19 cellular contexts compared by ENCODE assay signal in the genomic region with DNA sequence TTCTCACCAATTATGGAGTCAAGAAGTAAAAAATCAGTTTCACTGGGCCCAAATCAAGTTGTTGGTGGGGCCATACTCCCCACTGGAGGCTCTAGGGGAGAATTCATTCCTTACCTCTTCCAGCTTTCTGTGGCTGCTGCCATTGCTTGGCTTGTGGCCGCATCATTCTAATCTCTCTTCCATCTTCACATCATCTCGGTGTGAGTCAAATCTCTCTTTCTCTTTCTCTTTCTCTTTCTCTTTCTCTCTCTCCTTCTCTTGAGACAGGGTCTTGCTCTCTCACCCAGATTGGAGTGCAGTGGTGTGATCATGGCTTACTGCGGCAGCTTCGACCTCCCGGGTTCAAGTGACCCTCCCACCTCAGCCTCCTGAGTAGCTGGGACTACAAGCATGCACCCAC. TPM values are rescaled to one million over a fixed set of nuclear protein-coding genes. Genes with fewer than 3 reads are reported as not detected.
DNase-seq lines count a peak whose midpoint lies in the region; ATAC-seq and TF ChIP-seq lines count a peak whose summit lies in the region.
"Had no signal": no experiment of that assay in that cellular context is flagged by ENCODE, and none has a peak within 500 bp of the region (broad histone marks: within the 10 kb centered on the region; RNA-seq: fewer than 3 reads in every experiment).

No MANE protein-coding gene starts in this region.

- 88 to 94% methylated on average over 5 of the region's 5 CpGs for WGBS in lung, 2 donors

- ATAC-seq in activated CD4-positive, CD25-positive, alpha-beta regulatory T cell treated with anti-CD3 and anti-CD28 coated beads, Interleukin-2, amount 50 U/mL, for 24 hours, result peak; percentile 45 to 56
- ATAC-seq in activated CD8-positive, alpha-beta T cell treated with anti-CD3 and anti-CD28 coated beads for 36 hours, result peak; percentile 42
- ATAC-seq in activated CD8-positive, alpha-beta T cell treated with anti-CD3 and anti-CD28 coated beads, Interleukin-2, amount 10 ng/mL, durations not matched to agents 7 days and 5 days, result no peak
- ATAC-seq in activated T-helper 17 cell treated with anti-CD3 and anti-CD28 coated beads, Interleukin-2, amount 50 U/mL, for 72 hours (replicated peaks), result peak; percentile 53
- ATAC-seq in lung (ENCODE audit: insufficient read depth, low FRiP score), result no peak
- ATAC-seq in HG02759 (IDR thresholded peaks at IDR 0.05; ENCODE audit: unreplicated experiment), result no peak
- ATAC-seq: CD8-positive, alpha-beta T cell had no signal

- H3K36me3 Mint-ChIP-seq in activated CD8-positive, alpha-beta T cell treated with anti-CD3 and anti-CD28 coated beads for 36 hours (ENCODE audit: low read depth), result peaks cover 3% of the 10 kb centered on the region
- no peaks in the 10 kb centered on the region for H3K36me3 Mint-ChIP-seq in activated CD8-positive, alpha-beta T cell treated with anti-CD3 and anti-CD28 coated beads, Interleukin-2, amount 10 ng/mL, durations not matched to agents 7 days and 5 days (ENCODE audit: low read depth)
- H3K36me3 Mint-ChIP-seq in activated T-helper 17 cell treated with anti-CD3 and anti-CD28 coated beads, Interleukin-2, amount 50 U/mL, for 72 hours (ENCODE audit: low read depth), result no peaks in the 10 kb centered on the region
- H3K36me3 Mint-ChIP-seq: CD8-positive, alpha-beta T cell had no signal

- H3K27ac Mint-ChIP-seq in activated CD8-positive, alpha-beta T cell treated with anti-CD3 and anti-CD28 coated beads for 36 hours, result no peak overlapping the region
- no peak overlapping the region for H3K27ac Mint-ChIP-seq in activated CD8-positive, alpha-beta T cell treated with anti-CD3 and anti-CD28 coated beads, Interleukin-2, amount 10 ng/mL, durations not matched to agents 7 days and 5 days
- no peak overlapping the region for H3K27ac Mint-ChIP-seq in activated T-helper 17 cell treated with anti-CD3 and anti-CD28 coated beads, Interleukin-2, amount 50 U/mL, for 72 hours
- H3K27ac Mint-ChIP-seq: B cell; CD4-positive, alpha-beta T cell; CD8-positive, alpha-beta T cell had no signal

- CTCF ChIA-PET in activated CD8-positive, alpha-beta T cell treated with anti-CD3 and anti-CD28 coated beads for 36 hours (lab: Charles Lee), result no interaction called here
- CTCF ChIA-PET in activated CD8-positive, alpha-beta T cell treated with anti-CD3 and anti-CD28 coated beads, Interleukin-2, amount 10 ng/mL, durations not matched to agents 7 days and 5 days (lab: Charles Lee), result no interaction called here

- H3K4me1 ChIP-seq in lung (ENCODE audit: control insufficient read depth in 2 of 2, insufficient read depth in 2 of 2, low read length in 2 of 2), result no peaks in the 10 kb centered on the region
- H3K4me1 ChIP-seq: A549; BLaER1 treated with 17β-estradiol and CSF1 and Interleukin-3, amounts not matched to agents 10 nM and 100 nM; Caco-2 had no signal

- peaks cover 5% of the 10 kb centered on the region for H3K9me3 Mint-ChIP-seq in activated CD8-positive, alpha-beta T cell treated with anti-CD3 and anti-CD28 coated beads for 36 hours
- H3K9me3 Mint-ChIP-seq in activated CD8-positive, alpha-beta T cell treated with anti-CD3 and anti-CD28 coated beads, Interleukin-2, amount 10 ng/mL, durations not matched to agents 7 days and 5 days (ENCODE audit: insufficient read depth), result no peaks in the 10 kb centered on the region
- peaks cover 4% of the 10 kb centered on the region for H3K9me3 Mint-ChIP-seq in activated T-helper 17 cell treated with anti-CD3 and anti-CD28 coated beads, Interleukin-2, amount 50 U/mL, for 72 hours

- intact Hi-C loops in activated CD8-positive, alpha-beta T cell treated with anti-CD3 and anti-CD28 coated beads for 36 hours (cut with micrococcal nuclease), result no loop called here

- no peak overlapping the region for H3K4me3 Mint-ChIP-seq in activated CD8-positive, alpha-beta T cell treated with anti-CD3 and anti-CD28 coated beads for 36 hours
- H3K4me3 Mint-ChIP-seq in activated CD8-positive, alpha-beta T cell treated with anti-CD3 and anti-CD28 coated beads, Interleukin-2, amount 10 ng/mL, durations not matched to agents 7 days and 5 days, result no peak overlapping the region
- H3K4me3 Mint-ChIP-seq in activated T-helper 17 cell treated with anti-CD3 and anti-CD28 coated beads, Interleukin-2, amount 50 U/mL, for 72 hours, result no peak overlapping the region
- H3K4me3 Mint-ChIP-seq: B cell; CD4-positive, alpha-beta T cell; CD8-positive, alpha-beta T cell had no signal

- H3K27ac ChIP-seq in lung (ENCODE audit: low read depth in 1 of 2, low read length in 1 of 2), result no peak overlapping the region
- H3K27ac ChIP-seq: 22Rv1; A549; BLaER1 treated with 17β-estradiol and CSF1 and Interleukin-3, amounts not matched to agents 10 nM and 100 nM; C4-2B had no signal

- peaks cover 0 to 1% of the 10 kb centered on the region in 2 donors for H3K9me3 ChIP-seq in lung (ENCODE audit: control insufficient read depth in 2 of 2, insufficient read depth in 1 of 2, low read length in 1 of 2)

- DNase-seq in activated CD4-positive, CD25-positive, alpha-beta regulatory T cell (lab: John Stamatoyannopoulos, UW), result no peak
- DNase-seq in activated CD8-positive, alpha-beta T cell treated with anti-CD3 and anti-CD28 coated beads for 36 hours, result no peak
- DNase-seq in activated CD8-positive, alpha-beta T cell treated with anti-CD3 and anti-CD28 coated beads, Interleukin-2, amount 10 ng/mL, durations not matched to agents 7 days and 5 days, result no peak
- peak; percentile 10 for DNase-seq in lung (ENCODE audit: low spot score)
- DNase-seq: AML-193; Caco-2; Calu3; CD4-positive, alpha-beta T cell; CD8-positive, alpha-beta T cell; DMS79 treated with DMSO at 0.1 percent for 48 hours; GF-D8 had no signal

- POLR2A ChIA-PET in activated CD8-positive, alpha-beta T cell treated with anti-CD3 and anti-CD28 coated beads for 36 hours (lab: Charles Lee), result interaction anchor here (1.0 kb wide), 2 partner anchors 15 to 35 kb away, joined by 3 read pairs; no protein-coding TSS in a partner anchor
- POLR2A ChIA-PET in activated CD8-positive, alpha-beta T cell treated with anti-CD3 and anti-CD28 coated beads, Interleukin-2, amount 10 ng/mL, durations not matched to agents 7 days and 5 days (lab: Charles Lee), result no interaction called here

- TF ChIP-seq CTCF in activated CD8-positive, alpha-beta T cell treated with anti-CD3 and anti-CD28 coated beads for 36 hours (IDR thresholded peaks at IDR 0.05), result no peak
- TF ChIP-seq CTCF in lung (IDR thresholded peaks at IDR 0.05; ENCODE audit: control extremely low read depth, extremely low read depth), result no peak

- no peaks in the 10 kb centered on the region for H3K4me1 Mint-ChIP-seq in activated CD8-positive, alpha-beta T cell treated with anti-CD3 and anti-CD28 coated beads for 36 hours (ENCODE audit: low read depth)
- H3K4me1 Mint-ChIP-seq in activated CD8-positive, alpha-beta T cell treated with anti-CD3 and anti-CD28 coated beads, Interleukin-2, amount 10 ng/mL, durations not matched to agents 7 days and 5 days (ENCODE audit: low read depth), result no peaks in the 10 kb centered on the region
- H3K4me1 Mint-ChIP-seq in activated T-helper 17 cell treated with anti-CD3 and anti-CD28 coated beads, Interleukin-2, amount 50 U/mL, for 72 hours, result no peaks in the 10 kb centered on the region
- H3K4me1 Mint-ChIP-seq: B cell had no signal

- H3K27me3 ChIP-seq in lung (ENCODE audit: control insufficient read depth, insufficient read depth), result no peaks in the 10 kb centered on the region
- H3K27me3 ChIP-seq: BLaER1 treated with 17β-estradiol and CSF1 and Interleukin-3, amounts not matched to agents 10 nM and 100 nM had no signal

- no peak overlapping the region for H3K4me3 ChIP-seq in lung
- H3K4me3 ChIP-seq: A549; BLaER1 treated with 17β-estradiol and CSF1 and Interleukin-3, amounts not matched to agents 10 nM and 100 nM had no signal

- H3K36me3 ChIP-seq in lung (ENCODE audit: control insufficient read depth in 2 of 2, insufficient read depth in 2 of 2, low read length in 2 of 2), result peaks cover 0 to 3% of the 10 kb centered on the region in 2 donors

- H3K27me3 Mint-ChIP-seq in activated CD8-positive, alpha-beta T cell treated with anti-CD3 and anti-CD28 coated beads for 36 hours, result no peaks in the 10 kb centered on the region
- no peaks in the 10 kb centered on the region for H3K27me3 Mint-ChIP-seq in activated CD8-positive, alpha-beta T cell treated with anti-CD3 and anti-CD28 coated beads, Interleukin-2, amount 10 ng/mL, durations not matched to agents 7 days and 5 days (ENCODE audit: low read depth)
- no peaks in the 10 kb centered on the region for H3K27me3 Mint-ChIP-seq in activated T-helper 17 cell treated with anti-CD3 and anti-CD28 coated beads, Interleukin-2, amount 50 U/mL, for 72 hours
- H3K27me3 Mint-ChIP-seq: B cell; CD4-positive, alpha-beta T cell had no signal

RNA-seq across cellular contexts. Expression of a gene that starts 28.1 kb away (rescaled TPM):
- 10 to 100 TPM; 11.1 to 14.2 TPM for total RNA-seq in activated CD8-positive, alpha-beta T cell treated with anti-CD3 and anti-CD28 coated beads for 36 hours
- total RNA-seq in activated CD8-positive, alpha-beta T cell treated with anti-CD3 and anti-CD28 coated beads, Interleukin-2, amount 10 ng/mL, durations not matched to agents 7 days and 5 days, result 1 to 10 TPM; 5.7 to 6.1 TPM
- 10 to 100 TPM; 11.2 to 17.2 TPM for total RNA-seq in activated T-helper 17 cell treated with anti-CD3 and anti-CD28 coated beads, Interleukin-2, amount 50 U/mL, for 72 hours
- total RNA-seq in lung, result 10 to 100 TPM; 14.3 to 26.9 TPM
- polyA plus RNA-seq in lung, result 10 to 100 TPM; 19.5 to 27.1 TPM

RNA-seq across cellular contexts. Expression of a gene that starts 33.1 kb away (rescaled TPM):
- total RNA-seq in activated CD8-positive, alpha-beta T cell treated with anti-CD3 and anti-CD28 coated beads for 36 hours, result 10 to 100 TPM; 15.2 to 15.3 TPM
- 10 to 100 TPM; 15.6 to 16.4 TPM for total RNA-seq in activated CD8-positive, alpha-beta T cell treated with anti-CD3 and anti-CD28 coated beads, Interleukin-2, amount 10 ng/mL, durations not matched to agents 7 days and 5 days
- total RNA-seq in activated T-helper 17 cell treated with anti-CD3 and anti-CD28 coated beads, Interleukin-2, amount 50 U/mL, for 72 hours, result 10 to 100 TPM in 1 of 2 donors, 1 to 10 TPM in 1; 8.9 to 15.4 TPM
- 10 to 100 TPM; 13.8 to 17.2 TPM for total RNA-seq in lung
- 10 to 100 TPM; 17.2 to 60.3 TPM for polyA plus RNA-seq in lung

RNA-seq across cellular contexts. Expression of a gene that starts 33.3 kb away (rescaled TPM):
- 10 to 100 TPM; 13.4 to 15.5 TPM for total RNA-seq in activated CD8-positive, alpha-beta T cell treated with anti-CD3 and anti-CD28 coated beads for 36 hours
- total RNA-seq in activated CD8-positive, alpha-beta T cell treated with anti-CD3 and anti-CD28 coated beads, Interleukin-2, amount 10 ng/mL, durations not matched to agents 7 days and 5 days, result 10 to 100 TPM; 34.0 to 34.2 TPM
- 10 to 100 TPM; 13.3 to 22.0 TPM for total RNA-seq in activated T-helper 17 cell treated with anti-CD3 and anti-CD28 coated beads, Interleukin-2, amount 50 U/mL, for 72 hours
- 10 to 100 TPM; 22.1 to 24.5 TPM for total RNA-seq in lung
- 10 to 100 TPM in 1 of 2 donors, 1 to 10 TPM in 1; 7.9 to 12.6 TPM for polyA plus RNA-seq in lung

Comparison
In these comparisons a context has a peak if more than half of its experiments do, and no peak if none do; other contexts are left out.
1. ATAC-seq: peak in activated CD4-positive, CD25-positive, alpha-beta regulatory T cell treated with anti-CD3 and anti-CD28 coated beads, Interleukin-2, amount 50 U/mL, for 24 hours (2 of 2), activated CD8-positive, alpha-beta T cell treated with anti-CD3 and anti-CD28 coated beads for 36 hours (single experiment) and activated T-helper 17 cell treated with anti-CD3 and anti-CD28 coated beads, Interleukin-2, amount 50 U/mL, for 72 hours (single experiment); none in activated CD8-positive, alpha-beta T cell treated with anti-CD3 and anti-CD28 coated beads, Interleukin-2, amount 10 ng/mL, durations not matched to agents 7 days and 5 days (single experiment), lung (single experiment) and HG02759 (single experiment).